ENCODE assay signal across 8 cellular contexts in genomic region chr11:65121447-65121864, GRCh38. TPM values are rescaled to one million over a fixed set of nuclear protein-coding genes. Genes with fewer than 3 reads are reported as not detected.
DNase-seq lines count a peak whose midpoint lies in the region; ATAC-seq and TF ChIP-seq lines count a peak whose summit lies in the region.

No MANE protein-coding gene starts in this region.

- H3K36me3 ChIP-seq in GM23248 (ENCODE audit: low read depth) (peaks cover 33% of the 10 kb centered on the region), RWPE2 (ENCODE audit: low read depth) (peaks cover 73% of the 10 kb centered on the region), neuron (ENCODE audit: insufficient read depth, low read length) (peaks cover 45% of the 10 kb centered on the region)

- H3K9me3 ChIP-seq in GM23248 (ENCODE audit: low read depth) (no peaks in the 10 kb centered on the region), RWPE2 (ENCODE audit: severe bottlenecking) (no peaks in the 10 kb centered on the region), neuron (ENCODE audit: low read length) (no peaks in the 10 kb centered on the region)

- no peak for ATAC-seq in RWPE2 (ENCODE audit: low read depth)
- no peak for ATAC-seq in GM21515 (IDR thresholded peaks at IDR 0.05; ENCODE audit: unreplicated experiment)
- no peak for ATAC-seq in GM19035 (IDR thresholded peaks at IDR 0.05; ENCODE audit: unreplicated experiment)

- H4K20me1 ChIP-seq in GM23248 (ENCODE audit: insufficient read depth) = no peaks in the 10 kb centered on the region

- DNase-seq in GM23248 (peak; percentile 61), RWPE2 (ENCODE audit: low spot score) (no peak), endothelial cell (ENCODE audit: low spot score) (peak; percentile 28), NCI-H2029 (lab: John Stamatoyannopoulos, UW) (no peak), AG20443 (ENCODE audit: low spot score) (no peak)

- H3F3A ChIP-seq in GM23248 (ENCODE audit: insufficient read depth) = peaks cover 40% of the 10 kb centered on the region

- peaks cover 17% of the 10 kb centered on the region for H3K4me1 ChIP-seq in GM23248 (ENCODE audit: insufficient read depth)
- H3K4me1 ChIP-seq in RWPE2 (ENCODE audit: insufficient read depth, poor library complexity, severe bottlenecking) = peaks cover 9% of the 10 kb centered on the region
- H3K4me1 ChIP-seq in neuron (ENCODE audit: insufficient read depth, low read length) = peaks cover 21% of the 10 kb centered on the region

- peak overlapping the region; percentile 92 for H3K4me3 ChIP-seq in GM23248
- H3K4me3 ChIP-seq in RWPE2 (ENCODE audit: severe bottlenecking) = peak overlapping the region; percentile 80
- H3K4me3 ChIP-seq in neuron (ENCODE audit: low read length) = peak overlapping the region; percentile 93

- peaks cover 23% of the 10 kb centered on the region for H3K4me1 Mint-ChIP-seq in endothelial cell (ENCODE audit: unreplicated experiment)

- peaks cover 69% of the 10 kb centered on the region for H3K79me2 ChIP-seq in GM23248 (ENCODE audit: insufficient read depth)

- H3K27ac Mint-ChIP-seq in endothelial cell (ENCODE audit: unreplicated experiment) = peak overlapping the region; percentile 93

- peak overlapping the region; percentile 99 for H3K4me3 Mint-ChIP-seq in endothelial cell (ENCODE audit: unreplicated experiment)

- H3K27me3 ChIP-seq in GM23248 (replicated peaks; ENCODE audit: insufficient read depth) (no peaks in the 10 kb centered on the region), RWPE2 (ENCODE audit: insufficient read depth, poor library complexity, severe bottlenecking) (no peaks in the 10 kb centered on the region), neuron (ENCODE audit: insufficient read depth, low read length) (no peaks in the 10 kb centered on the region)

- no peaks in the 10 kb centered on the region for H3K9me3 Mint-ChIP-seq in endothelial cell (ENCODE audit: unreplicated experiment)

- WGBS in GM23248 (ENCODE audit: low coverage in 1 of 2, low lambda C conversion rate in 2 of 2, missing lambda C conversion rate in 2 of 2), 2 experiments = 0 to 1% methylated on average over 22 of the region's 22 CpGs

- H3K27ac ChIP-seq in GM23248 = peak overlapping the region; percentile 83
- H3K27ac ChIP-seq in RWPE2 (ENCODE audit: poor library complexity, severe bottlenecking) = peak overlapping the region; percentile 66

- H3K9ac ChIP-seq in GM23248 = peak overlapping the region; percentile 96

- peaks cover 18% of the 10 kb centered on the region for H3K27me3 Mint-ChIP-seq in endothelial cell (ENCODE audit: unreplicated experiment)

- H3K4me2 ChIP-seq in GM23248 (ENCODE audit: unreplicated experiment) = peak overlapping the region; percentile 98

- TF ChIP-seq CTCF in RWPE2 (IDR thresholded peaks at IDR 0.05; ENCODE audit: poor library complexity, severe bottlenecking) = no peak
- TF ChIP-seq CTCF in endothelial cell (IDR thresholded peaks at IDR 0.05; ENCODE audit: unreplicated experiment) = no peak

- peak overlapping the region; percentile 27 for H2AFZ ChIP-seq in GM23248
- no peak overlapping the region for H2AFZ ChIP-seq in neuron (ENCODE audit: low read depth, low read length)

- H3K36me3 Mint-ChIP-seq in endothelial cell (ENCODE audit: low read depth, unreplicated experiment) = peaks cover 29% of the 10 kb centered on the region

- no peaks in the 10 kb centered on the region for H3K9me2 ChIP-seq in GM23248 (ENCODE audit: insufficient read depth)

- in situ Hi-C loops in GM23248 (cut with MboI) = no loop called here

RNA-seq across cellular contexts. Expression of gene FAU, which starts 0.5 kb away (rescaled TPM):
- total RNA-seq in GM23248 (2014; rRNA removed; shearing (Covaris generic)) = 180 and 199 TPM in 2 replicates
- 342 and 365 TPM in 2 replicates for polyA plus RNA-seq in GM23248 (2016; fragmentation: Nextera tagmentation; extraction: Ambion mirVana)
- total RNA-seq in endothelial cell (ENCODE audit: unreplicated experiment) = 998 TPM

RNA-seq across cellular contexts. Expression of gene MRPL49, which starts 0.7 kb away (rescaled TPM):
- 65.6 and 78.4 TPM in 2 replicates for total RNA-seq in GM23248 (2014; rRNA removed; shearing (Covaris generic))
- polyA plus RNA-seq in GM23248 (2016; fragmentation: Nextera tagmentation; extraction: Ambion mirVana) = 48.6 and 53.3 TPM in 2 replicates
- 40.2 TPM for total RNA-seq in endothelial cell (ENCODE audit: unreplicated experiment)

RNA-seq across cellular contexts. Expression of gene ZNHIT2, which starts 4.0 kb away (rescaled TPM):
- total RNA-seq in GM23248 (2014; rRNA removed; shearing (Covaris generic)) = 12.3 and 13.2 TPM in 2 replicates
- 15.5 and 15.6 TPM in 2 replicates for polyA plus RNA-seq in GM23248 (2016; fragmentation: Nextera tagmentation; extraction: Ambion mirVana)
- total RNA-seq in endothelial cell (ENCODE audit: unreplicated experiment) = 6.0 TPM

RNA-seq across cellular contexts. Expression of gene TM7SF2, which starts 9.8 kb away (rescaled TPM):
- total RNA-seq in GM23248 (2014; rRNA removed; shearing (Covaris generic)) = 0.65 and 0.89 TPM in 2 replicates
- 2.5 and 2.6 TPM in 2 replicates for polyA plus RNA-seq in GM23248 (2016; fragmentation: Nextera tagmentation; extraction: Ambion mirVana)
- total RNA-seq in endothelial cell (ENCODE audit: unreplicated experiment) = 35.6 TPM

RNA-seq across cellular contexts. Expression of gene SYVN1, which starts 12.9 kb away (rescaled TPM):
- total RNA-seq in GM23248 (2014; rRNA removed; shearing (Covaris generic)) = 29.5 and 64.2 TPM in 2 replicates
- 18.0 and 21.2 TPM in 2 replicates for polyA plus RNA-seq in GM23248 (2016; fragmentation: Nextera tagmentation; extraction: Ambion mirVana)
- total RNA-seq in endothelial cell (ENCODE audit: unreplicated experiment) = 32.2 TPM

Comparison
In these comparisons a context has a peak if more than half of its experiments do, and no peak if none do; other contexts are left out.
1. DNase-seq: peak in GM23248 (single experiment) and endothelial cell (single experiment); none in RWPE2 (single experiment), NCI-H2029 (single experiment) and AG20443 (single experiment).
2. Peak in every context shown above with its lines, with median percentiles within 50 percentile points of each other: H3K4me3 ChIP-seq.